In the genomic region with DNA sequence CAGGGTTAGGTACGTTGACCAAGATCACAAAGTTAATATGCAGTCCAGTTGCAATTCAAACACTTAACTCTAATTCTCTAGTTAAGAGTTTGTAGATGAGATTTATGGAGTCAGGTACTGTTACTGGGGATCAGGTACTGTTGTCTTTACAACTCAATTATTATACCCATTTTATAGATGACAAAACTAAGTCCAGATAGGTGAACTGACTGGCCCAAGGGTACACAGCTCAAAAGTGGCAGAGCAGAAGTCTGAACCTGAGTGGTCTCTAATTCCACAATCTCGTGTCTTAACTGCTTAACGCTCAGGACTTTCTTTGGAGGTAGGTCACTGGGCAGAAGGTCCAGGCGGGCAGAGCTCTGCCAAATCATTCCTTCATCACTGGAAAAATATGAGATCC, we compare ENCODE assay signal across 16 cellular contexts.
DNase-seq lines count a peak whose midpoint lies in the region; ATAC-seq, FAIRE-seq and TF ChIP-seq lines count a peak whose summit lies in the region.
"Had no signal": no experiment of that assay in that cellular context is flagged by ENCODE, and none has a peak within 500 bp of the region (broad histone marks: within the 10 kb centered on the region; RNA-seq: fewer than 3 reads in every experiment).

No MANE protein-coding gene starts in this region.

- H2BK120ac ChIP-seq in H1 (replicated peaks; ENCODE audit: low read depth, low read length): no peak overlapping the region

- no peak overlapping the region for H3K4ac ChIP-seq in H1 (replicated peaks; ENCODE audit: insufficient read length, low read depth, low read length)

- no peak for TF ChIP-seq RAD21 in H1 (IDR thresholded peaks at IDR 0.05 in 1 of 2, conservative IDR thresholded peaks at IDR 0.05 in 1 of 2; ENCODE audit: low read depth in 2 of 2, low read length in 2 of 2)

- no peak overlapping the region for H3K56ac ChIP-seq in H1 (replicated peaks; ENCODE audit: insufficient read length, low read depth, low read length)

- H3F3A ChIP-seq in GM23338 (replicated peaks; ENCODE audit: low read depth): no peaks in the 10 kb centered on the region

- intact Hi-C loops in posterior vena cava (cut with DNase I): no loop called here

- H3K36me3 ChIP-seq in GM23338 (ENCODE audit: insufficient read depth) (no peaks in the 10 kb centered on the region), H1 (ENCODE audit: control insufficient read depth in 2 of 4, insufficient read depth in 4 of 4, low read length in 3 of 4) (no peaks in the 10 kb centered on the region)
- H3K36me3 ChIP-seq: BLaER1, HAP-1 had no signal

- no peak overlapping the region for H3K4me3 ChIP-seq in GM23338
- no peak overlapping the region for H3K4me3 ChIP-seq in H1 (ENCODE audit: extremely low read depth in 1 of 4, insufficient read depth in 2 of 4, low read depth in 3 of 4, low read length in 4 of 4)
- H3K4me3 ChIP-seq: A549, BLaER1, HAP-1 had no signal

- H3K14ac ChIP-seq in H1 (ENCODE audit: insufficient read length): no peak overlapping the region

- H3K4me2 ChIP-seq in GM23338 (peak overlapping the region; percentile 67; the same call in 1 of the 2 replicates), H1 (ENCODE audit: insufficient read depth in 1 of 2, low read depth in 2 of 2, low read length in 2 of 2) (peak overlapping the region in 1 of 2 experiments; percentile 57; a peak in 2 of 4 replicates)
- H3K4me2 ChIP-seq: BLaER1 had no signal

- H3K4me1 Mint-ChIP-seq in GM23338: peaks cover 67% of the 10 kb centered on the region
- H3K4me1 Mint-ChIP-seq: CD8-positive, alpha-beta memory T cell had no signal

- FAIRE-seq in H1 (lab: Jason Lieb, UNC) (no peak), D721Med (lab: Jason Lieb, UNC) (no peak)
- FAIRE-seq: A549, GM18507, HTR-8/SVneo had no signal

- no peaks in the 10 kb centered on the region for H3K79me1 ChIP-seq in H1 (ENCODE audit: low read depth, low read length)

- POLR2A ChIA-PET in H1 (lab: Charles Lee; ENCODE audit: partially characterized antibody): no interaction called here

- H2BK15ac ChIP-seq in H1 (ENCODE audit: low read length): no peak overlapping the region

- H3K27me3 Mint-ChIP-seq in GM23338 (ENCODE audit: insufficient read depth, low read depth, poor library complexity): peaks cover 18% of the 10 kb centered on the region

- H2BK5ac ChIP-seq in H1 (ENCODE audit: low read depth, low read length): no peak overlapping the region

- no peak overlapping the region for H2AFZ ChIP-seq in GM23338
- H2AFZ ChIP-seq in H1 (ENCODE audit: low read length): no peak overlapping the region

- no peak for TF ChIP-seq POLR2A in H1 (IDR thresholded peaks at IDR 0.05; ENCODE audit: control extremely low read depth in 1 of 2, low read depth in 2 of 2, low read length in 2 of 2)

- peak overlapping the region; percentile 65; the same call in 1 of the 2 replicates for H2BK12ac ChIP-seq in H1 (ENCODE audit: low read depth, low read length)

- no peak overlapping the region for H2AK5ac ChIP-seq in H1 (ENCODE audit: low read depth, low read length)

- peaks cover 2% of the 10 kb centered on the region; the same call in 1 of the 2 replicates for H3K23me2 ChIP-seq in H1 (ENCODE audit: low read depth, low read length)

- no peak overlapping the region; the same call in 1 of the 2 replicates for H2BK20ac ChIP-seq in H1 (ENCODE audit: low read length)

- H3K27ac Mint-ChIP-seq in GM23338: no peak overlapping the region
- H3K27ac Mint-ChIP-seq: CD8-positive, alpha-beta memory T cell had no signal

- H3K27me3 ChIP-seq in GM23338 (ENCODE audit: insufficient read depth) (peaks cover 14% of the 10 kb centered on the region), H1 (replicated peaks in 1 of 4; ENCODE audit: control insufficient read depth in 3 of 4, extremely low read depth in 1 of 4, insufficient read depth in 3 of 4, low read length in 3 of 4) (peaks cover 0 to 5% (median 4%) of the 10 kb centered on the region in 4 experiments; a peak in 3 of 7 replicates)
- H3K27me3 ChIP-seq: BLaER1 had no signal

- 78% methylated on average over 4 of the region's 4 CpGs; no CpG with 5 or more reads in 1 of the 2 experiments for WGBS in H1 (ENCODE audit: extremely low coverage in 1 of 2, insufficient coverage in 1 of 2, insufficient read length in 1 of 2, insufficient replicate concordance in 2 of 2, low coverage in 1 of 2, low lambda C conversion rate in 2 of 2, missing lambda C conversion rate in 1 of 2), 2 experiments

- no peak overlapping the region for H4K5ac ChIP-seq in H1 (ENCODE audit: insufficient read length, low read depth, low read length)

- no peak overlapping the region for H3K23ac ChIP-seq in H1 (ENCODE audit: insufficient read length)

- H3K9ac ChIP-seq in H1 (replicated peaks in 1 of 4; ENCODE audit: extremely low read depth in 1 of 4, low read depth in 3 of 4, low read length in 3 of 4): no peak overlapping the region
- H3K9ac ChIP-seq: BLaER1 had no signal

- H4K20me1 ChIP-seq in GM23338 (replicated peaks; ENCODE audit: insufficient read depth) (no peaks in the 10 kb centered on the region), H1 (replicated peaks in 1 of 2; ENCODE audit: control insufficient read depth in 1 of 2, insufficient read depth in 2 of 2, low read length in 2 of 2) (peaks cover 0 to 2% of the 10 kb centered on the region in 2 experiments)

- CTCF ChIA-PET in H1 (lab: Charles Lee; ENCODE audit: partially characterized antibody): interaction anchor here (1.0 to 2.7 kb wide), 7 partner anchors 9 to 293 kb away, joined by 3 to 7 read pairs (median 3); no protein-coding TSS in a partner anchor

- no peak overlapping the region for H4K91ac ChIP-seq in H1 (replicated peaks; ENCODE audit: insufficient read length, low read length)

- TF ChIP-seq CTCF in GM23338 (conservative IDR thresholded peaks at IDR 0.05; ENCODE audit: low read depth in 2 of 2) (no peak), H1 (IDR thresholded peaks at IDR 0.05; ENCODE audit: control extremely low read depth in 1 of 3, insufficient read depth in 1 of 3, low read depth in 1 of 3, low read length in 3 of 3) (no peak), D721Med (IDR thresholded peaks at IDR 0.05; ENCODE audit: insufficient read depth, missing control alignments) (no peak)

- ATAC-seq in GM23338 (no peak), HG03469 (IDR thresholded peaks at IDR 0.05; ENCODE audit: unreplicated experiment) (no peak)
- ATAC-seq: A549 had no signal

- DNase-seq in GM23338 (ENCODE audit: low spot score) (no peak), H1 (ENCODE audit: low read depth in 1 of 2, low spot score in 2 of 2) (no peak), posterior vena cava (ENCODE audit: low spot score) (peak; percentile 15), D721Med (ENCODE audit: insufficient read length, low spot score) (no peak), Ammon's horn (ENCODE audit: low spot score) (no peak), AG08396 (ENCODE audit: low spot score) (no peak)
- DNase-seq: CD8-positive, alpha-beta memory T cell; DMS 273 treated with DMSO at 0.1 percent for 48 hours; GOT3 had no signal

- no peak for TF ChIP-seq EP300 in H1 (IDR thresholded peaks at IDR 0.05; ENCODE audit: borderline replicate concordance in 1 of 2, low read depth in 2 of 2, low read length in 2 of 2)

- no peaks in the 10 kb centered on the region for H3K9me2 ChIP-seq in GM23338 (ENCODE audit: insufficient read depth)

- no peak overlapping the region for H4K8ac ChIP-seq in H1 (ENCODE audit: extremely low read depth, insufficient read depth, low read length)

- no peaks in the 10 kb centered on the region for H3K9me3 ChIP-seq in H1 (ENCODE audit: insufficient read depth in 2 of 2, low read depth in 1 of 2, low read length in 1 of 2)
- H3K9me3 ChIP-seq: A549, BLaER1, HAP-1 had no signal

- H3K4me1 ChIP-seq in GM23338 (ENCODE audit: insufficient read depth): peaks cover 46% of the 10 kb centered on the region
- peaks cover 11 to 28% (median 21%) of the 10 kb centered on the region in 4 experiments for H3K4me1 ChIP-seq in H1 (replicated peaks in 1 of 4; ENCODE audit: control insufficient read depth in 3 of 4, insufficient read depth in 4 of 4, low read length in 3 of 4)

- H3K4me3 Mint-ChIP-seq in GM23338: no peak overlapping the region
- H3K4me3 Mint-ChIP-seq: CD8-positive, alpha-beta memory T cell had no signal

- H3K79me2 ChIP-seq in GM23338 (replicated peaks; ENCODE audit: insufficient read depth) (no peaks in the 10 kb centered on the region), H1 (ENCODE audit: control insufficient read depth in 1 of 2, insufficient read depth in 2 of 2, low read length in 2 of 2) (no peaks in the 10 kb centered on the region)

- no peaks in the 10 kb centered on the region for H3K36me3 Mint-ChIP-seq in GM23338 (ENCODE audit: low read depth)
- H3K36me3 Mint-ChIP-seq: CD8-positive, alpha-beta memory T cell had no signal

- H3K27ac ChIP-seq in GM23338 (ENCODE audit: low read depth): no peak overlapping the region
- peak overlapping the region; percentile 91 for H3K27ac ChIP-seq in angular gyrus (ENCODE audit: low read depth, low read length)
- no peak overlapping the region for H3K27ac ChIP-seq in H1 (ENCODE audit: low read depth, low read length)
- H3K27ac ChIP-seq: BLaER1 had no signal

- no peaks in the 10 kb centered on the region for H3K9me3 Mint-ChIP-seq in GM23338
- H3K9me3 Mint-ChIP-seq: CD8-positive, alpha-beta memory T cell had no signal

- H3K18ac ChIP-seq in H1 (ENCODE audit: extremely low read depth, low read length): no peak overlapping the region

TF ChIP-seq in GM23338, 12 proteins besides CTCF, POLR2A, EP300 and RAD21 (continues in another document):
- TF ChIP-seq EZH2 (IDR thresholded peaks at IDR 0.05; ENCODE audit: low read depth, unreplicated experiment): no peak
- no peak for TF ChIP-seq EZH2phosphoT487 (IDR thresholded peaks at IDR 0.05; ENCODE audit: unreplicated experiment)
- TF ChIP-seq NANOG (IDR thresholded peaks at IDR 0.05; ENCODE audit: borderline replicate concordance): no peak
- no peak for TF ChIP-seq ZNF114 (CRISPR knock-in tag; IDR thresholded peaks at IDR 0.05)

TF ChIP-seq in H1, 55 proteins besides CTCF, POLR2A, EP300 and RAD21:
- TF ChIP-seq BCL11A (IDR thresholded peaks at IDR 0.05; ENCODE audit: low read depth in 2 of 2, low read length in 2 of 2) (no peak), KDM1A (IDR thresholded peaks at IDR 0.05; ENCODE audit: borderline replicate concordance, low read length) (0 out of 2 replicates have a peak, but pooled peaks have one; percentile 23), SP2 (IDR thresholded peaks at IDR 0.05; ENCODE audit: low read length) (no peak), KDM5A (IDR thresholded peaks at IDR 0.05; ENCODE audit: low read length) (no peak), PHF8 (conservative IDR thresholded peaks at IDR 0.05; ENCODE audit: low read depth, low read length) (no peak), SUZ12 (IDR thresholded peaks at IDR 0.05; ENCODE audit: low read length) (no peak), KDM4A (IDR thresholded peaks at IDR 0.05; ENCODE audit: low read depth, low read length, severe bottlenecking) (no peak), GTF2F1 (IDR thresholded peaks at IDR 0.05; ENCODE audit: borderline replicate concordance, low read depth, low read length) (no peak), ZNF274 (IDR thresholded peaks at IDR 0.05; ENCODE audit: borderline replicate concordance, extremely low read depth, low read length) (no peak)
